ENCODE assay signal across 15 cellular contexts in the genomic region with DNA sequence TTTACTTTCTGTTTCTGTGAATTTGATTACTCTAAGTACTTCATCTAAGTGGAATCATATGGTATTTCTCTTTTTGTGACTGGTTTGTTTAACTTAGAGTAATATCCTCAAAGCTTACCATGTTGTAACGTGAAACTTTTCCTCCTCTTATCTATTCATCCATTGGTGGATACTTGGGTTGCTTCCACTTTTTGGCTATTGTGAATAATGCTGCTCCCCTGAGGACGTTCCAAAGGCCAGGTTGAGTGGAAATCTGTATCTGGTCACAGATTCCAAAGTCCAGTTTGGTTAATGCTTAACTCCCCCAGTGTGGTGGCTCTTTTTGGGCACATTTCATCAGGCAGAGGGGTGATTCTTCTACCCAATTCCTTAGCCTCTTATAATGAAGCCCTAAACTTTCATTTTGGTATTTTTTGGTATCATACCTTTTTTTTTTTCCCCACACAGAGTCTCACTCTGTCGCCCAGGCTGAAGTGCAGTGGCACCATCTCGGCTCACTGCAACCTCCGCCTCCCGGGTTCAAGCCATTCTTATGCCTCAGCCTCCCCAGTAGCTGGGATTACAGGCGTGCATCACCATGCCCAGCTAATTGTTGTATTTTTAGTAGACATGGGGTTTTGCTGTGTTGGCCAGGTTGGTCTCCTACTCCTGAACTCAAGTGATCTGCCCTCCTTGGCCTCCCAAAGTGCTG.
DNase-seq lines count a peak whose midpoint lies in the region; ATAC-seq and TF ChIP-seq lines count a peak whose summit lies in the region.
"Had no signal": no experiment of that assay in that cellular context is flagged by ENCODE, and none has a peak within 500 bp of the region (broad histone marks: within the 10 kb centered on the region; RNA-seq: fewer than 3 reads in every experiment).

No MANE protein-coding gene starts in this region.

- no peak for TF ChIP-seq POLR2A in heart left ventricle (IDR thresholded peaks at IDR 0.05)

- ATAC-seq in left lobe of liver (peak; percentile 73), heart left ventricle (no peak), GM18858 (IDR thresholded peaks at IDR 0.05; ENCODE audit: unreplicated experiment) (no peak)
- ATAC-seq: HCT116 had no signal

- H3K79me2 ChIP-seq in neural progenitor cell (ENCODE audit: low read depth) = no peaks in the 10 kb centered on the region

- no peak overlapping the region for H3K4me3 ChIP-seq in heart left ventricle
- H3K4me3 ChIP-seq in neural progenitor cell = no peak overlapping the region
- H3K4me3 ChIP-seq: BLaER1 treated with 17β-estradiol and CSF1 and Interleukin-3, amounts not matched to agents 10 nM and 100 nM had no signal

- H3K36me3 ChIP-seq in heart left ventricle (peaks cover 0 to 95% (median 14%) of the 10 kb centered on the region in 9 donors), neural progenitor cell (no peaks in the 10 kb centered on the region)
- H3K36me3 ChIP-seq: BLaER1 treated with 17β-estradiol and CSF1 and Interleukin-3, amounts not matched to agents 10 nM and 100 nM had no signal

- H3F3A ChIP-seq in neural progenitor cell (ENCODE audit: low read depth) = no peaks in the 10 kb centered on the region

- H3K27me3 Mint-ChIP-seq in type B pancreatic cell (peaks cover 4% of the 10 kb centered on the region), neural progenitor cell (ENCODE audit: insufficient read depth, low read depth) (no peaks in the 10 kb centered on the region)

- peaks cover 0 to 29% (median 4%) of the 10 kb centered on the region in 12 donors for H3K4me1 ChIP-seq in heart left ventricle
- peaks cover 20% of the 10 kb centered on the region for H3K4me1 ChIP-seq in neural progenitor cell

- H2AFZ ChIP-seq in neural progenitor cell (replicated peaks) = no peak overlapping the region

- peak overlapping the region; percentile 2 for H3K4me3 Mint-ChIP-seq in type B pancreatic cell
- H3K4me3 Mint-ChIP-seq in neural progenitor cell = no peak overlapping the region

- no peaks in the 10 kb centered on the region for H4K20me1 ChIP-seq in neural progenitor cell (ENCODE audit: low read depth)
- H4K20me1 ChIP-seq: BLaER1 treated with 17β-estradiol and CSF1 and Interleukin-3, amounts not matched to agents 10 nM and 100 nM had no signal

- H3K9me3 Mint-ChIP-seq in type B pancreatic cell (no peaks in the 10 kb centered on the region), neural progenitor cell (no peaks in the 10 kb centered on the region)

- no peak overlapping the region for H3K27ac ChIP-seq in heart left ventricle
- H3K27ac ChIP-seq in neural progenitor cell = no peak overlapping the region
- H3K27ac ChIP-seq: BLaER1 treated with 17β-estradiol and CSF1 and Interleukin-3, amounts not matched to agents 10 nM and 100 nM had no signal

- H3K4me2 ChIP-seq in neural progenitor cell = no peak overlapping the region

- H3K4me1 Mint-ChIP-seq in type B pancreatic cell (ENCODE audit: unreplicated experiment) = peaks cover 5% of the 10 kb centered on the region
- peaks cover 2% of the 10 kb centered on the region for H3K4me1 Mint-ChIP-seq in neural progenitor cell

- TF ChIP-seq CTCF in type B pancreatic cell (conservative IDR thresholded peaks at IDR 0.05) (no peak), heart left ventricle (IDR thresholded peaks at IDR 0.05) (no peak), neural progenitor cell (IDR thresholded peaks at IDR 0.05) (no peak)

- intact Hi-C loops in heart left ventricle (cut with DNase I) = no loop called here

- H3K36me3 Mint-ChIP-seq in type B pancreatic cell (no peaks in the 10 kb centered on the region), neural progenitor cell (no peaks in the 10 kb centered on the region)

- H3K9me3 ChIP-seq in heart left ventricle (no peaks in the 10 kb centered on the region), neural progenitor cell (ENCODE audit: low read depth) (no peaks in the 10 kb centered on the region)

- WGBS in heart left ventricle, 4 donors = 90 to 93% (median 93%) methylated on average over 7 of the region's 7 CpGs

- no peak overlapping the region for H3K27ac Mint-ChIP-seq in type B pancreatic cell
- no peak overlapping the region for H3K27ac Mint-ChIP-seq in neural progenitor cell

- H3K27me3 ChIP-seq in heart left ventricle (no peaks in the 10 kb centered on the region), neural progenitor cell (no peaks in the 10 kb centered on the region)
- H3K27me3 ChIP-seq: BLaER1 treated with 17β-estradiol and CSF1 and Interleukin-3, amounts not matched to agents 10 nM and 100 nM had no signal

- H3K9ac ChIP-seq in neural progenitor cell = no peak overlapping the region
- H3K9ac ChIP-seq: BLaER1 treated with 17β-estradiol and CSF1 and Interleukin-3, amounts not matched to agents 10 nM and 100 nM had no signal

- peak; percentile 34 for DNase-seq in HuH-7 (ENCODE audit: low spot score)
- peak; percentile 49 for DNase-seq in SW480 (ENCODE audit: low spot score)
- peak; percentile 84 for DNase-seq in left lobe of liver (ENCODE audit: low spot score)
- no peak for DNase-seq in type B pancreatic cell (ENCODE audit: extremely low spot score, unreplicated experiment)
- DNase-seq in heart left ventricle = no peak
- no peak for DNase-seq in neural progenitor cell (ENCODE audit: low spot score)
- DNase-seq: DMS153, NCI-H1092, NCI-H2171, NCI-H446 treated with DMSO at 0.1 percent for 48 hours, NCI-H748 treated with DMSO at 0.1 percent for 48 hours, Right ventricle myocardium superior had no signal

Comparison
In these comparisons a context has a peak if more than half of its experiments do, and no peak if none do; other contexts are left out.
1. DNase-seq: peak in HuH-7 (single experiment), SW480 (single experiment) and left lobe of liver (single experiment); none in type B pancreatic cell (single experiment), heart left ventricle (0 of 5) and neural progenitor cell (single experiment).